20 cellular contexts compared by ENCODE assay signal in genomic region chr2:147416099-147416498, GRCh38.
DNase-seq lines count a peak whose midpoint lies in the region; ATAC-seq, FAIRE-seq and TF ChIP-seq lines count a peak whose summit lies in the region.
"Had no signal": no experiment of that assay in that cellular context is flagged by ENCODE, and none has a peak within 500 bp of the region (broad histone marks: within the 10 kb centered on the region; RNA-seq: fewer than 3 reads in every experiment).

No MANE protein-coding gene starts in this region.

- H3K4me1 Mint-ChIP-seq in activated T-cell treated with anti-CD3 and anti-CD28 coated beads, Interleukin-2, amount 50 U/mL, for 24 hours (ENCODE audit: low read depth) = peaks cover 27% of the 10 kb centered on the region
- H3K4me1 Mint-ChIP-seq in glutamatergic neuron (ENCODE audit: low read depth, unreplicated experiment) = peaks cover 4% of the 10 kb centered on the region
- H3K4me1 Mint-ChIP-seq: CD4-positive, CD25-positive, alpha-beta regulatory T cell had no signal

- no peaks in the 10 kb centered on the region for H3K36me3 ChIP-seq in Karpas-422 (ENCODE audit: insufficient read depth, low read length)
- no peaks in the 10 kb centered on the region for H3K36me3 ChIP-seq in bronchial epithelial cell (ENCODE audit: control insufficient read depth, insufficient read depth, low read length)
- H3K36me3 ChIP-seq: lower lobe of right lung, pancreas, SJSA1, upper lobe of left lung had no signal

- TF ChIP-seq CTCF in bronchial epithelial cell (IDR thresholded peaks at IDR 0.05; ENCODE audit: insufficient read depth, low read length, severe bottlenecking) = no peak
- no peak for TF ChIP-seq CTCF in retinal pigment epithelial cell (conservative IDR thresholded peaks at IDR 0.05; ENCODE audit: low read depth, low read length)
- TF ChIP-seq CTCF in glutamatergic neuron (IDR thresholded peaks at IDR 0.05; ENCODE audit: partially characterized antibody, unreplicated experiment) = no peak

- ATAC-seq in HG03045 (IDR thresholded peaks at IDR 0.05; ENCODE audit: unreplicated experiment) = no peak
- ATAC-seq: lower lobe of right lung, pancreas had no signal

- H3K27me3 ChIP-seq in Karpas-422 (ENCODE audit: low read length) = no peaks in the 10 kb centered on the region
- H3K27me3 ChIP-seq in bronchial epithelial cell (ENCODE audit: control insufficient read depth, insufficient read depth, low read length) = no peaks in the 10 kb centered on the region
- H3K27me3 ChIP-seq: pancreas, SJSA1, upper lobe of left lung had no signal

- H3K27me3 Mint-ChIP-seq in activated T-cell treated with anti-CD3 and anti-CD28 coated beads, Interleukin-2, amount 50 U/mL, for 24 hours = peaks cover 4% of the 10 kb centered on the region
- peaks cover 2% of the 10 kb centered on the region for H3K27me3 Mint-ChIP-seq in glutamatergic neuron (ENCODE audit: unreplicated experiment)
- H3K27me3 Mint-ChIP-seq: CD4-positive, CD25-positive, alpha-beta regulatory T cell had no signal

- peak overlapping the region; percentile 51 for H3K27ac Mint-ChIP-seq in activated T-cell treated with anti-CD3 and anti-CD28 coated beads, Interleukin-2, amount 50 U/mL, for 24 hours
- H3K27ac Mint-ChIP-seq in glutamatergic neuron (ENCODE audit: unreplicated experiment) = no peak overlapping the region
- H3K27ac Mint-ChIP-seq: CD4-positive, CD25-positive, alpha-beta regulatory T cell; endodermal cell had no signal

- peak; percentile 77 for FAIRE-seq in bronchial epithelial cell (lab: Jason Lieb, UNC)
- FAIRE-seq: frontal cortex, pancreas had no signal

- no peaks in the 10 kb centered on the region for H3K4me1 ChIP-seq in Karpas-422 (ENCODE audit: low read length)
- H3K4me1 ChIP-seq: lower lobe of right lung, pancreas, SJSA1, upper lobe of left lung had no signal

- H4K20me1 ChIP-seq in Karpas-422 (ENCODE audit: insufficient read depth, low read depth, low read length) = no peaks in the 10 kb centered on the region

- DNase-seq in activated T-cell treated with anti-CD3 and anti-CD28 coated beads, Interleukin-2, amount 50 U/mL, for 24 hours = no peak
- no peak for DNase-seq in activated T-cell treated with anti-CD3 and anti-CD28 coated beads, Interleukin-2, amount 50 U/mL, for 48 hours
- peak; percentile 17 for DNase-seq in Karpas-422
- DNase-seq in bronchial epithelial cell (ENCODE audit: low read depth) = peak; percentile 93
- peak; percentile 60 for DNase-seq in retinal pigment epithelial cell (ENCODE audit: low read depth)
- no peak for DNase-seq in NCI-H2029 treated with DMSO at 0.1 percent for 48 hours (lab: John Stamatoyannopoulos, UW)
- no peak for DNase-seq in glutamatergic neuron
- DNase-seq: CD4-positive, CD25-positive, alpha-beta regulatory T cell; endodermal cell; lower lobe of right lung; NCI-H1417; NCI-H446; pancreas; T1000; upper lobe of left lung had no signal

- H2AFZ ChIP-seq in Karpas-422 (ENCODE audit: low read length) = no peak overlapping the region

- no peak overlapping the region for H3K4me2 ChIP-seq in Karpas-422 (ENCODE audit: low read depth, low read length, poor library complexity, severe bottlenecking)
- H3K4me2 ChIP-seq: KMS-11 had no signal

- no peaks in the 10 kb centered on the region for H3K9me2 ChIP-seq in Karpas-422 (replicated peaks; ENCODE audit: insufficient read depth, low read length)

- H3K79me2 ChIP-seq in Karpas-422 (ENCODE audit: low read length) = no peaks in the 10 kb centered on the region

- no peaks in the 10 kb centered on the region for H3K9me3 ChIP-seq in Karpas-422 (ENCODE audit: low read length)
- H3K9me3 ChIP-seq: lower lobe of right lung, pancreas, SJSA1, upper lobe of left lung had no signal

- no peak overlapping the region for H3K9ac ChIP-seq in Karpas-422 (ENCODE audit: low read length)
- H3K9ac ChIP-seq: KMS-11 had no signal

- H3K9me3 Mint-ChIP-seq in activated T-cell treated with anti-CD3 and anti-CD28 coated beads, Interleukin-2, amount 50 U/mL, for 24 hours = peaks cover 12% of the 10 kb centered on the region
- peaks cover 8% of the 10 kb centered on the region for H3K9me3 Mint-ChIP-seq in glutamatergic neuron (ENCODE audit: unreplicated experiment)

- H3K4me3 ChIP-seq in Karpas-422 (ENCODE audit: low read length) = no peak overlapping the region
- H3K4me3 ChIP-seq in bronchial epithelial cell (ENCODE audit: low read depth, low read length) = no peak overlapping the region
- H3K4me3 ChIP-seq in retinal pigment epithelial cell (ENCODE audit: low read length) = no peak overlapping the region
- H3K4me3 ChIP-seq: lower lobe of right lung, pancreas, SJSA1, skin epidermis, upper lobe of left lung had no signal

- no peak overlapping the region for H3K27ac ChIP-seq in Karpas-422 (ENCODE audit: low read length)
- H3K27ac ChIP-seq: KMS-11, lower lobe of right lung, pancreas, SJSA1, skin epidermis, upper lobe of left lung had no signal

- H3K36me3 Mint-ChIP-seq in activated T-cell treated with anti-CD3 and anti-CD28 coated beads, Interleukin-2, amount 50 U/mL, for 24 hours (ENCODE audit: low read depth) = no peaks in the 10 kb centered on the region
- peaks cover 31% of the 10 kb centered on the region for H3K36me3 Mint-ChIP-seq in glutamatergic neuron (ENCODE audit: unreplicated experiment)
- H3K36me3 Mint-ChIP-seq: CD4-positive, CD25-positive, alpha-beta regulatory T cell had no signal

- H3K4me3 Mint-ChIP-seq in activated T-cell treated with anti-CD3 and anti-CD28 coated beads, Interleukin-2, amount 50 U/mL, for 24 hours = no peak overlapping the region
- no peak overlapping the region for H3K4me3 Mint-ChIP-seq in glutamatergic neuron (ENCODE audit: unreplicated experiment)
- H3K4me3 Mint-ChIP-seq: CD4-positive, CD25-positive, alpha-beta regulatory T cell; endodermal cell had no signal

Comparison
In these comparisons a context has a peak if more than half of its experiments do, and no peak if none do; other contexts are left out.
1. DNase-seq: peak in Karpas-422 (single experiment), bronchial epithelial cell (single experiment) and retinal pigment epithelial cell (single experiment); none in activated T-cell treated with anti-CD3 and anti-CD28 coated beads, Interleukin-2, amount 50 U/mL, for 24 hours (single experiment), activated T-cell treated with anti-CD3 and anti-CD28 coated beads, Interleukin-2, amount 50 U/mL, for 48 hours (0 of 2), NCI-H2029 treated with DMSO at 0.1 percent for 48 hours (single experiment) and glutamatergic neuron (single experiment).